In genomic region chr9:19410195-19410503, GRCh38 we compare ENCODE assay signal across 11 cellular contexts. TPM values are rescaled to one million over a fixed set of nuclear protein-coding genes. Genes with fewer than 3 reads are reported as not detected.
DNase-seq lines count a peak whose midpoint lies in the region; ATAC-seq, FAIRE-seq and TF ChIP-seq lines count a peak whose summit lies in the region.
"Had no signal": no experiment of that assay in that cellular context is flagged by ENCODE, and none has a peak within 500 bp of the region (broad histone marks: within the 10 kb centered on the region; RNA-seq: fewer than 3 reads in every experiment).

No MANE protein-coding gene starts in this region.

- CTCF ChIA-PET in naive thymus-derived CD4-positive, alpha-beta T cell (lab: Charles Lee), result interaction anchor here (0.9 kb wide), 1 partner anchor 47 kb away, joined by 3 read pairs; no protein-coding TSS in a partner anchor

- no peak for TF ChIP-seq CTCF in C4-2B (conservative IDR thresholded peaks at IDR 0.05)
- no peak for TF ChIP-seq CTCF in bronchial epithelial cell (IDR thresholded peaks at IDR 0.05; ENCODE audit: insufficient read depth, low read length, severe bottlenecking)
- TF ChIP-seq CTCF in WERI-Rb-1 (IDR thresholded peaks at IDR 0.05; ENCODE audit: low read depth, low read length), result no peak
- TF ChIP-seq CTCF in foreskin keratinocyte (conservative IDR thresholded peaks at IDR 0.05), result no peak
- no peak for TF ChIP-seq CTCF in gastroesophageal sphincter (IDR thresholded peaks at IDR 0.05)

- H3K4me3 ChIP-seq in HUES6 (ENCODE audit: low read depth, low read length) (peak overlapping the region; percentile 78), bronchial epithelial cell (ENCODE audit: low read depth, low read length) (peak overlapping the region; percentile 77), WERI-Rb-1 (ENCODE audit: low read depth, low read length) (no peak overlapping the region; the same call in 1 of the 2 replicates), gastroesophageal sphincter (peak overlapping the region in 1 of 2 donors; percentile 64)
- no peak overlapping the region for H3K4me3 ChIP-seq in naive thymus-derived CD4-positive, alpha-beta T cell (ENCODE audit: low read length)

- DNase-seq in bronchial epithelial cell (ENCODE audit: low read depth) (no peak), WERI-Rb-1 (no peak), foreskin keratinocyte (no peak)
- no peak for DNase-seq in naive thymus-derived CD4-positive, alpha-beta T cell
- DNase-seq: GDM1, NCI-H2029 had no signal

- ATAC-seq in naive thymus-derived CD4-positive, alpha-beta T cell, result no peak
- ATAC-seq in foreskin keratinocyte (no peak), HG03045 (IDR thresholded peaks at IDR 0.05; ENCODE audit: unreplicated experiment) (no peak), gastroesophageal sphincter (no peak)

- peak overlapping the region in 7 of 9 donors; percentile 49 to 94 (median 88) for H3K27ac Mint-ChIP-seq in naive thymus-derived CD4-positive, alpha-beta T cell

- H3K27me3 ChIP-seq in HUES6 (ENCODE audit: control insufficient read depth, insufficient read depth, low read length), result peaks cover 11% of the 10 kb centered on the region
- H3K27me3 ChIP-seq in bronchial epithelial cell (ENCODE audit: control insufficient read depth, insufficient read depth, low read length), result no peaks in the 10 kb centered on the region
- H3K27me3 ChIP-seq in naive thymus-derived CD4-positive, alpha-beta T cell (ENCODE audit: control insufficient read depth in 2 of 2, insufficient read depth in 2 of 2, low read length in 2 of 2), result no peaks in the 10 kb centered on the region
- no peaks in the 10 kb centered on the region for H3K27me3 ChIP-seq in WERI-Rb-1 (ENCODE audit: insufficient read depth, low read depth, severe bottlenecking)
- no peaks in the 10 kb centered on the region for H3K27me3 ChIP-seq in foreskin keratinocyte
- H3K27me3 ChIP-seq in gastroesophageal sphincter, result no peaks in the 10 kb centered on the region

- H3K36me3 Mint-ChIP-seq in naive thymus-derived CD4-positive, alpha-beta T cell, result peaks cover 0 to 11% (median 4%) of the 10 kb centered on the region in 5 donors

- intact Hi-C loops in naive thymus-derived CD4-positive, alpha-beta T cell (cut with micrococcal nuclease), result no loop called here

- H3K36me3 ChIP-seq in HUES6 (ENCODE audit: control insufficient read depth, insufficient read depth, low read length) (no peaks in the 10 kb centered on the region), bronchial epithelial cell (ENCODE audit: control insufficient read depth, insufficient read depth, low read length) (no peaks in the 10 kb centered on the region), WERI-Rb-1 (no peaks in the 10 kb centered on the region; the same call in none of the 2 replicates), gastroesophageal sphincter (no peaks in the 10 kb centered on the region)
- peaks cover 0 to 11% (median 0%) of the 10 kb centered on the region in 3 experiments for H3K36me3 ChIP-seq in naive thymus-derived CD4-positive, alpha-beta T cell (ENCODE audit: control insufficient read depth in 2 of 3, insufficient read depth in 3 of 3, low read length in 3 of 3)
- H3K36me3 ChIP-seq: neutrophil had no signal

- TF ChIP-seq POLR2A in gastroesophageal sphincter (IDR thresholded peaks at IDR 0.05), result no peak

- peak overlapping the region; percentile 92 to 99 (median 94) for H3K4me3 Mint-ChIP-seq in naive thymus-derived CD4-positive, alpha-beta T cell

- peaks cover 0 to 2% (median 0%) of the 10 kb centered on the region in 11 donors for H3K9me3 Mint-ChIP-seq in naive thymus-derived CD4-positive, alpha-beta T cell

- H3K4me1 ChIP-seq in HUES6 (ENCODE audit: control insufficient read depth, insufficient read depth, low read length) (peaks cover 13% of the 10 kb centered on the region; the same call in 1 of the 2 replicates), foreskin keratinocyte (no peaks in the 10 kb centered on the region), gastroesophageal sphincter (peaks cover 0 to 23% (median 7%) of the 10 kb centered on the region in 3 donors)
- peaks cover 0 to 6% of the 10 kb centered on the region in 2 donors for H3K4me1 ChIP-seq in naive thymus-derived CD4-positive, alpha-beta T cell (ENCODE audit: control insufficient read depth in 2 of 2, insufficient read depth in 2 of 2, low read length in 2 of 2)

- H3K4me1 Mint-ChIP-seq in naive thymus-derived CD4-positive, alpha-beta T cell, result peaks cover 8 to 30% (median 19%) of the 10 kb centered on the region in 7 donors

- H3K27ac ChIP-seq in C4-2B (peak overlapping the region; percentile 87), HUES6 (ENCODE audit: low read depth, low read length) (no peak overlapping the region), WERI-Rb-1 (no peak overlapping the region; the same call in 1 of the 2 replicates), foreskin keratinocyte (no peak overlapping the region), gastroesophageal sphincter (no peak overlapping the region)
- no peak overlapping the region for H3K27ac ChIP-seq in naive thymus-derived CD4-positive, alpha-beta T cell (ENCODE audit: low read depth, low read length)
- H3K27ac ChIP-seq: neutrophil had no signal

- no peak overlapping the region for H3K9ac ChIP-seq in HUES6 (ENCODE audit: low read length)

- POLR2A ChIA-PET in naive thymus-derived CD4-positive, alpha-beta T cell (lab: Charles Lee), result interaction anchor here (0.9 to 3.1 kb wide), 2 partner anchors 30 to 266 kb away, joined by 3 to 21 read pairs; partner anchors contain the start of gene RPS6

- no peak for FAIRE-seq in bronchial epithelial cell (lab: Jason Lieb, UNC)

- TF ChIP-seq EP300 in gastroesophageal sphincter (IDR thresholded peaks at IDR 0.05), result no peak

- H3K27me3 Mint-ChIP-seq in naive thymus-derived CD4-positive, alpha-beta T cell, result peaks cover 0 to 9% (median 0%) of the 10 kb centered on the region in 5 donors

- no peaks in the 10 kb centered on the region for H3K9me3 ChIP-seq in HUES6 (ENCODE audit: control insufficient read depth, insufficient read depth, low read depth, low read length)
- no peaks in the 10 kb centered on the region for H3K9me3 ChIP-seq in naive thymus-derived CD4-positive, alpha-beta T cell (ENCODE audit: control insufficient read depth in 2 of 3, low read length in 3 of 3)
- H3K9me3 ChIP-seq in WERI-Rb-1 (ENCODE audit: severe bottlenecking), result no peaks in the 10 kb centered on the region
- H3K9me3 ChIP-seq in gastroesophageal sphincter, result no peaks in the 10 kb centered on the region
- H3K9me3 ChIP-seq: neutrophil had no signal

- 100% methylated on average over 1 of the region's 2 CpGs for WGBS in gastroesophageal sphincter (ENCODE audit: low coverage in 1 of 2), 2 donors

RNA-seq across cellular contexts. Expression of gene ACER2, which starts 1.3 kb away (rescaled TPM):
- total RNA-seq in bronchial epithelial cell (5.8 and 5.9 TPM in 2 replicates), foreskin keratinocyte (3.5 and 4.0 TPM in 2 replicates), gastroesophageal sphincter (1 to 10 TPM; 2.4 to 6.1 (median 3.2) TPM)
- total RNA-seq in naive thymus-derived CD4-positive, alpha-beta T cell, result 1 to 10 TPM; 2.0 to 5.7 (median 2.8) TPM
- polyA plus RNA-seq in naive thymus-derived CD4-positive, alpha-beta T cell, result 1 to 10 TPM in 1 of 2 donors, under 1 TPM in 1; 0.31 to 1.2 TPM
- polyA plus RNA-seq in foreskin keratinocyte, result 0.08 and 0.23 TPM in 2 replicates

RNA-seq across cellular contexts. Expression of gene RPS6, which starts 30.1 kb away (rescaled TPM):
- total RNA-seq in bronchial epithelial cell (3,215 and 3,657 TPM in 2 replicates), foreskin keratinocyte (1,971 and 2,035 TPM in 2 replicates), gastroesophageal sphincter (1,000 to 10,000 TPM in 3 of 4 donors, 100 to 1,000 TPM in 1; 957 to 1,607 (median 1,398) TPM)
- total RNA-seq in naive thymus-derived CD4-positive, alpha-beta T cell, result 1,000 to 10,000 TPM; 1,823 to 4,329 (median 3,439) TPM
- polyA plus RNA-seq in naive thymus-derived CD4-positive, alpha-beta T cell, result 1,000 to 10,000 TPM; 3,623 to 4,015 TPM
- 2,807 and 2,958 TPM in 2 replicates for polyA plus RNA-seq in foreskin keratinocyte

Comparison
In these comparisons a context has a peak if more than half of its experiments do, and no peak if none do; other contexts are left out.
1. H3K4me3 ChIP-seq: peak in HUES6 (single experiment) and bronchial epithelial cell (single experiment); none in naive thymus-derived CD4-positive, alpha-beta T cell (single experiment) and WERI-Rb-1 (single experiment).